In genomic region chr6:30097902-30098606, GRCh38 we compare ENCODE assay signal across 25 cellular contexts. TPM values are rescaled to one million over a fixed set of nuclear protein-coding genes. Genes with fewer than 3 reads are reported as not detected.
A peak's percentile ranks its signal among the peaks of the same experiment; 100 is the strongest.
DNase-seq lines count a peak whose midpoint lies in the region; ATAC-seq and TF ChIP-seq lines count a peak whose summit lies in the region.
"Had no signal": no experiment of that assay in that cellular context is flagged by ENCODE, and none has a peak within 500 bp of the region (broad histone marks: within the 10 kb centered on the region; RNA-seq: fewer than 3 reads in every experiment).

No MANE protein-coding gene starts in this region.

- no peak overlapping the region for H3K4me3 Mint-ChIP-seq in activated naive CD4-positive, alpha-beta T cell treated with anti-CD3 and anti-CD28 coated beads, Interleukin-2, amount 10 ng/mL, durations not matched to agents 7 days and 5 days
- H3K4me3 Mint-ChIP-seq in type B pancreatic cell = peak overlapping the region; percentile 63
- H3K4me3 Mint-ChIP-seq: stimulated activated naive CD8-positive, alpha-beta T cell treated with anti-CD3 and anti-CD28 coated beads, Interleukin-15, Interleukin-2, amounts not matched to agents 100 ng/mL and 50 ng/mL, for 24 hours had no signal

- peak; percentile 31 for DNase-seq in activated naive CD4-positive, alpha-beta T cell treated with anti-CD3 and anti-CD28 coated beads, Interleukin-2, amount 10 ng/mL, durations not matched to agents 7 days and 5 days
- no peak for DNase-seq in activated naive CD4-positive, alpha-beta T cell treated with anti-CD3 and anti-CD28 coated beads, Interleukin-2, amount 50 U/mL, for 72 hours (ENCODE audit: low spot score in 2 of 2)
- DNase-seq in LoVo (ENCODE audit: low spot score) (peak; percentile 68), epithelial cell of prostate (ENCODE audit: low read depth, low spot score) (peak; percentile 14), type B pancreatic cell (ENCODE audit: extremely low spot score, unreplicated experiment) (no peak), NCI-H774 (lab: John Stamatoyannopoulos, UW) (no peak), HK-2 (ENCODE audit: unreplicated experiment) (no peak)
- DNase-seq: ACHN; activated effector memory CD4-positive, alpha-beta T cell treated with anti-CD3 and anti-CD28 coated beads, Interleukin-2, amount 50 U/mL, for 16 hours; dermis blood vessel endothelial cell; NCI-H1694 treated with DMSO at 0.1 percent for 48 hours; NCI-H226; PC-3; SHP77; spleen; stimulated activated CD4-positive, alpha-beta T cell treated with anti-CD3 and anti-CD28 coated beads, Interleukin-4, amount 100 ng/mL, for 4 hours had no signal

- H3K27ac ChIP-seq in epithelial cell of prostate = no peak overlapping the region
- H3K27ac ChIP-seq: BLaER1 treated with 17β-estradiol and CSF1 and Interleukin-3, amounts not matched to agents 10 nM and 100 nM; cardiac muscle cell; spleen; tibial nerve; VCaP had no signal

- no peaks in the 10 kb centered on the region for H3K9me3 Mint-ChIP-seq in activated naive CD4-positive, alpha-beta T cell treated with anti-CD3 and anti-CD28 coated beads, Interleukin-2, amount 10 ng/mL, durations not matched to agents 7 days and 5 days
- H3K9me3 Mint-ChIP-seq in activated naive CD4-positive, alpha-beta T cell treated with anti-CD3 and anti-CD28 coated beads, Interleukin-2, amount 50 U/mL, for 72 hours = no peaks in the 10 kb centered on the region
- no peaks in the 10 kb centered on the region for H3K9me3 Mint-ChIP-seq in type B pancreatic cell
- H3K9me3 Mint-ChIP-seq: stimulated activated naive CD8-positive, alpha-beta T cell treated with anti-CD3 and anti-CD28 coated beads, Interleukin-15, Interleukin-2, amounts not matched to agents 100 ng/mL and 50 ng/mL, for 24 hours had no signal

- H3K4me1 Mint-ChIP-seq in activated naive CD4-positive, alpha-beta T cell treated with anti-CD3 and anti-CD28 coated beads, Interleukin-2, amount 10 ng/mL, durations not matched to agents 7 days and 5 days = peaks cover 50% of the 10 kb centered on the region
- peaks cover 12% of the 10 kb centered on the region for H3K4me1 Mint-ChIP-seq in type B pancreatic cell (ENCODE audit: unreplicated experiment)

- CTCF ChIA-PET in activated naive CD4-positive, alpha-beta T cell treated with anti-CD3 and anti-CD28 coated beads, Interleukin-2, amount 10 ng/mL, durations not matched to agents 7 days and 5 days (lab: Charles Lee) = interaction anchor here (1.6 kb wide), 1 partner anchor 11 kb away, joined by 5 read pairs; no protein-coding TSS in a partner anchor

- no peak for ATAC-seq in activated naive CD4-positive, alpha-beta T cell treated with anti-CD3 and anti-CD28 coated beads, Interleukin-2, amount 50 U/mL, for 72 hours
- ATAC-seq in HG03159 (IDR thresholded peaks at IDR 0.05; ENCODE audit: unreplicated experiment) = no peak
- ATAC-seq: PC-3 had no signal

- no peak overlapping the region for H3K27ac Mint-ChIP-seq in activated naive CD4-positive, alpha-beta T cell treated with anti-CD3 and anti-CD28 coated beads, Interleukin-2, amount 10 ng/mL, durations not matched to agents 7 days and 5 days
- H3K27ac Mint-ChIP-seq in activated naive CD4-positive, alpha-beta T cell treated with anti-CD3 and anti-CD28 coated beads, Interleukin-2, amount 50 U/mL, for 72 hours = no peak overlapping the region
- H3K27ac Mint-ChIP-seq in type B pancreatic cell = no peak overlapping the region
- H3K27ac Mint-ChIP-seq: stimulated activated naive CD8-positive, alpha-beta T cell treated with anti-CD3 and anti-CD28 coated beads, Interleukin-15, Interleukin-2, amounts not matched to agents 100 ng/mL and 50 ng/mL, for 24 hours had no signal

- no peak for TF ChIP-seq CTCF in type B pancreatic cell (conservative IDR thresholded peaks at IDR 0.05)

- H3K36me3 Mint-ChIP-seq in activated naive CD4-positive, alpha-beta T cell treated with anti-CD3 and anti-CD28 coated beads, Interleukin-2, amount 10 ng/mL, durations not matched to agents 7 days and 5 days = no peaks in the 10 kb centered on the region
- no peaks in the 10 kb centered on the region for H3K36me3 Mint-ChIP-seq in activated naive CD4-positive, alpha-beta T cell treated with anti-CD3 and anti-CD28 coated beads, Interleukin-2, amount 50 U/mL, for 72 hours
- no peaks in the 10 kb centered on the region for H3K36me3 Mint-ChIP-seq in type B pancreatic cell

- peaks cover 91% of the 10 kb centered on the region for H3K27me3 Mint-ChIP-seq in activated naive CD4-positive, alpha-beta T cell treated with anti-CD3 and anti-CD28 coated beads, Interleukin-2, amount 10 ng/mL, durations not matched to agents 7 days and 5 days
- H3K27me3 Mint-ChIP-seq in type B pancreatic cell = peaks cover 94% of the 10 kb centered on the region

RNA-seq across cellular contexts. Expression of gene TRIM31, which starts 14.8 kb away (rescaled TPM):
- not detected for total RNA-seq in activated naive CD4-positive, alpha-beta T cell treated with anti-CD3 and anti-CD28 coated beads, Interleukin-2, amount 50 U/mL, for 72 hours
- total RNA-seq in type B pancreatic cell (ENCODE audit: low replicate concordance) = 1.8 and 3.8 TPM in 2 replicates
- total RNA-seq: cardiac muscle cell, dermis blood vessel endothelial cell, kidney epithelial cell, lung microvascular endothelial cell, osteocyte, spleen, tibial nerve had no signal

RNA-seq across cellular contexts. Expression of gene RNF39, which starts 22.5 kb away (rescaled TPM):
- total RNA-seq in activated naive CD4-positive, alpha-beta T cell treated with anti-CD3 and anti-CD28 coated beads, Interleukin-2, amount 50 U/mL, for 72 hours = not detected
- total RNA-seq in type B pancreatic cell (ENCODE audit: low replicate concordance) = 1.5 TPM in 2 replicates
- total RNA-seq: cardiac muscle cell, dermis blood vessel endothelial cell, lung microvascular endothelial cell, osteocyte, spleen had no signal

RNA-seq across cellular contexts. Expression of gene PPP1R11, which starts 31.1 kb away (rescaled TPM):
- 10 to 100 TPM; 48.5 to 53.3 TPM for total RNA-seq in activated naive CD4-positive, alpha-beta T cell treated with anti-CD3 and anti-CD28 coated beads, Interleukin-2, amount 50 U/mL, for 72 hours
- total RNA-seq in type B pancreatic cell (ENCODE audit: low replicate concordance) = 40.0 and 48.6 TPM in 2 replicates

RNA-seq across cellular contexts. Expression of gene POLR1H, which starts 37.0 kb away (rescaled TPM):
- total RNA-seq in activated naive CD4-positive, alpha-beta T cell treated with anti-CD3 and anti-CD28 coated beads, Interleukin-2, amount 50 U/mL, for 72 hours = 10 to 100 TPM; 52.7 to 65.6 TPM
- total RNA-seq in type B pancreatic cell (ENCODE audit: low replicate concordance) = 23.7 and 37.3 TPM in 2 replicates

RNA-seq across cellular contexts. Expression of gene TRIM40, which starts 37.9 kb away (rescaled TPM):
- under 1 TPM in 1 of 2 donors, not detected in 1; 0.12 TPM for total RNA-seq in activated naive CD4-positive, alpha-beta T cell treated with anti-CD3 and anti-CD28 coated beads, Interleukin-2, amount 50 U/mL, for 72 hours
- total RNA-seq in type B pancreatic cell (ENCODE audit: low replicate concordance) = 0.17 TPM in 1 of 2 replicates, not detected in the other
- total RNA-seq: cardiac muscle cell, dermis blood vessel endothelial cell, kidney epithelial cell, lung microvascular endothelial cell, osteocyte, PC-3, tibial nerve had no signal

Comparison
In these comparisons a context has a peak if more than half of its experiments do, and no peak if none do; other contexts are left out.
1. DNase-seq: peak in activated naive CD4-positive, alpha-beta T cell treated with anti-CD3 and anti-CD28 coated beads, Interleukin-2, amount 10 ng/mL, durations not matched to agents 7 days and 5 days (single experiment), LoVo (single experiment) and epithelial cell of prostate (single experiment); none in activated naive CD4-positive, alpha-beta T cell treated with anti-CD3 and anti-CD28 coated beads, Interleukin-2, amount 50 U/mL, for 72 hours (0 of 2), type B pancreatic cell (single experiment), NCI-H774 (single experiment) and HK-2 (single experiment).